ENCODE assay signal across 1 cellular context in genomic region chr9:83966209-83966582, GRCh38.
TF ChIP-seq lines count a peak whose summit lies in the region.

No MANE protein-coding gene starts in this region.

TF ChIP-seq in HepG2, 621 proteins besides CTCF, POLR2A, EP300 and RAD21:
- TF ChIP-seq ZNF460 (CRISPR knock-in tag; IDR thresholded peaks at IDR 0.05; ENCODE audit: borderline replicate concordance) (peak; percentile 49; the same call in 1 of the 2 replicates), ZNF607 (CRISPR knock-in tag; IDR thresholded peaks at IDR 0.05; ENCODE audit: borderline replicate concordance) (no peak), MBD4 (IDR thresholded peaks at IDR 0.05; ENCODE audit: borderline replicate concordance, low read length) (0 out of 2 replicates have a peak, but pooled peaks have one; percentile 16), AGO2 (optimal IDR thresholded peaks at IDR 0.05; ENCODE audit: low read depth, low read length) (peak; percentile 6), PAF1 (CRISPR knock-in tag; IDR thresholded peaks at IDR 0.05) (0 out of 2 replicates have a peak, but pooled peaks have one; percentile 78), RBM22 (optimal IDR thresholded peaks at IDR 0.05; ENCODE audit: low read length) (peak; percentile 63), MAZ (IDR thresholded peaks at IDR 0.05; ENCODE audit: borderline replicate concordance, low read depth, low read length) (no peak), MAZ (CRISPR knock-in tag; IDR thresholded peaks at IDR 0.05; ENCODE audit: low read depth) (no peak), ZNF33A (CRISPR knock-in tag; IDR thresholded peaks at IDR 0.05; ENCODE audit: borderline replicate concordance) (no peak), ATF4 (CRISPR knock-in tag; IDR thresholded peaks at IDR 0.05) (peak in 1 of 2 experiments; percentile 34; a peak in 1 of 4 replicates), ZNF788 (CRISPR knock-in tag; IDR thresholded peaks at IDR 0.05; ENCODE audit: borderline replicate concordance) (no peak)
- TF ChIP-seq, protein P1, sequence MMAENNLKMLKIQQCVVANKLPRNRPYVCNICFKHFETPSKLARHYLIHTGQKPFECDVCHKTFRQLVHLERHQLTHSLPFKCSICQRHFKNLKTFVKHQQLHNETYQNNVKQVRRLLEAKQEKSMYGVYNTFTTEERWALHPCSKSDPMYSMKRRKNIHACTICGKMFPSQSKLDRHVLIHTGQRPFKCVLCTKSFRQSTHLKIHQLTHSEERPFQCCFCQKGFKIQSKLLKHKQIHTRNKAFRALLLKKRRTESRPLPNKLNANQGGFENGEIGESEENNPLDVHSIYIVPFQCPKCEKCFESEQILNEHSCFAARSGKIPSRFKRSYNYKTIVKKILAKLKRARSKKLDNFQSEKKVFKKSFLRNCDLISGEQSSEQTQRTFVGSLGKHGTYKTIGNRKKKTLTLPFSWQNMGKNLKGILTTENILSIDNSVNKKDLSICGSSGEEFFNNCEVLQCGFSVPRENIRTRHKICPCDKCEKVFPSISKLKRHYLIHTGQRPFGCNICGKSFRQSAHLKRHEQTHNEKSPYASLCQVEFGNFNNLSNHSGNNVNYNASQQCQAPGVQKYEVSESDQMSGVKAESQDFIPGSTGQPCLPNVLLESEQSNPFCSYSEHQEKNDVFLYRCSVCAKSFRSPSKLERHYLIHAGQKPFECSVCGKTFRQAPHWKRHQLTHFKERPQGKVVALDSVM (CRISPR knock-in tag; IDR thresholded peaks at IDR 0.05) = peak; percentile 91
TF ChIP-seq in HepG2: peak in this region for 7.
